In the genomic region with DNA sequence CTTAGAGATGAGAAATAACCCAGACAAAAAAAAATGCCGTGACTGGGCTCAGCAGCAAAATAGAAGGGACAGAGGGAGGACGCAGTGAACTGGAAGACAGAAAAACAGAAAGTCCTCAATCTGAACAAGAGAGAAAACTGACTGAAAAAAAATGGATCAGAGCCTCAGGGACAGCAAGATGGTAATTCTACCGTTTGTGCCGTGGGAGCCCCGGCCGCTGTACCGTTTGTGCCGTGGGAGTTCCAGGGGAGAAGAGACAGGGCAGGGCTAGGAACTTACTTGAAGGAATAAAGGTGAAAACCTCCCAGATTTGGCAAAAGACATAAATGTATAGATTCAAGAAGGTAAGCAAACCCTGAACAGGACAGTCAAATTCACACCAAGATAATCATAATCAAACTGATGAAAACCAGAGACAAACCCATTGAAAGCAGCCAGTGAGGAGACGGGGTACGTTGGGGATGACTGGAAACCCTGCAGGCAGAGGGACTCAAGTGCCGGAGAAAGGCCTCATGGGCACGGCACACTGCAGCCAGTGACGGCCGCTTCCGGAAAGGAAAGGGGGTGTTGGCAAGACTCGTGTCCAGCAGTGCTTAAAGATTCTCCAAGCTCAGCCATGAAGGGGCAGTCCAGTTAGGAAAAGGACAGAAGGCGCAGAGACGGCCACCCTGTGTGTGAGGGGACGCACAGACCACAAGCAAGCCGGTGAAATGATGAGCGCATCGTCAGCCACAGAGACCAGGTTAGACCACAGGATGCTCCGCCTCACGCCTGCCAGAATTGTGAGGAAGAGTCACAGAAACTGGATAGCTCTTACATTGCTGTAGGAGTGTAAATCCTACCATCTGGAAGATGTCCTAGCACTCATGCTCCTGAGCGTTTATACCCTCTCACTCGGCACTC, we compare ENCODE assay signal across 11 cellular contexts. TPM values are rescaled to one million over a fixed set of nuclear protein-coding genes. Genes with fewer than 3 reads are reported as not detected.
DNase-seq lines count a peak whose midpoint lies in the region; ATAC-seq and TF ChIP-seq lines count a peak whose summit lies in the region.
"Had no signal": no experiment of that assay in that cellular context is flagged by ENCODE, and none has a peak within 500 bp of the region (broad histone marks: within the 10 kb centered on the region; RNA-seq: fewer than 3 reads in every experiment).

No MANE protein-coding gene starts in this region.

- TF ChIP-seq CTCF in stomach (IDR thresholded peaks at IDR 0.05) = no peak

- H3K27me3 ChIP-seq in BLaER1 = no peaks in the 10 kb centered on the region
- no peaks in the 10 kb centered on the region for H3K27me3 ChIP-seq in stomach
- H3K27me3 ChIP-seq: SJCRH30 had no signal

- peaks cover 9% of the 10 kb centered on the region for H3K4me1 ChIP-seq in BLaER1
- H3K4me1 ChIP-seq in stomach = no peaks in the 10 kb centered on the region
- H3K4me1 ChIP-seq: SJCRH30 had no signal

- WGBS in stomach, 5 donors = 89 to 91% (median 90%) methylated on average over 26 of the region's 26 CpGs

- TF ChIP-seq POLR2A in stomach (IDR thresholded peaks at IDR 0.05) = no peak

- no peak for TF ChIP-seq EP300 in stomach (IDR thresholded peaks at IDR 0.05)

- ATAC-seq in GM19324 (IDR thresholded peaks at IDR 0.05; ENCODE audit: low FRiP score, unreplicated experiment) (peak; percentile 36), HG02759 (IDR thresholded peaks at IDR 0.05; ENCODE audit: unreplicated experiment) (peak; percentile 51), HG03460 (IDR thresholded peaks at IDR 0.05; ENCODE audit: unreplicated experiment) (peak; percentile 35)
- ATAC-seq: naive thymus-derived CD4-positive, alpha-beta T cell had no signal

- H3K9ac ChIP-seq in BLaER1 = no peak overlapping the region

- peak overlapping the region; percentile 43 for H3K4me2 ChIP-seq in BLaER1

- H3K36me3 ChIP-seq in BLaER1 = peaks cover 22% of the 10 kb centered on the region
- peaks cover 6 to 64% (median 60%) of the 10 kb centered on the region in 4 donors for H3K36me3 ChIP-seq in stomach
- H3K36me3 ChIP-seq: SJCRH30 had no signal

- H3K27ac ChIP-seq in BLaER1 = no peak overlapping the region
- no peak overlapping the region for H3K27ac ChIP-seq in stomach
- H3K27ac ChIP-seq: SJCRH30 had no signal

- H3K9me3 ChIP-seq in BLaER1 (no peaks in the 10 kb centered on the region), stomach (no peaks in the 10 kb centered on the region)
- H3K9me3 ChIP-seq: SJCRH30 had no signal

- no peaks in the 10 kb centered on the region for H4K20me1 ChIP-seq in BLaER1

- H3K4me3 ChIP-seq in BLaER1 (no peak overlapping the region), stomach (no peak overlapping the region)
- H3K4me3 ChIP-seq: SJCRH30 had no signal

- DNase-seq in C1 segment of cervical spinal cord (lab: John Stamatoyannopoulos, UW) (no peak), stomach (no peak), cardiac septum (ENCODE audit: low spot score) (no peak), SKM-1 (lab: John Stamatoyannopoulos, UW; ENCODE audit: unreplicated experiment) (no peak)
- DNase-seq: activated gamma-delta T cell treated with Interleukin-2 at 50 U/mL for 16 hours; naive thymus-derived CD4-positive, alpha-beta T cell; SJCRH30 had no signal

- intact Hi-C loops in stomach (cut with DNase I; ENCODE audit: low total_unique reads) (no loop called here), cardiac septum (cut with DNase I) (no loop called here)

RNA-seq across cellular contexts. Expression of a gene that starts 40.0 kb away (rescaled TPM):
- total RNA-seq in stomach (10 to 100 TPM in 1 of 5 donors, 1 to 10 TPM in 4; 5.4 to 14.0 (median 6.6) TPM), cardiac septum (16.4 TPM)
- polyA plus RNA-seq in stomach = 1 to 10 TPM; 2.6 to 8.2 (median 2.6) TPM
